8 cellular contexts compared by ENCODE assay signal in the genomic region with DNA sequence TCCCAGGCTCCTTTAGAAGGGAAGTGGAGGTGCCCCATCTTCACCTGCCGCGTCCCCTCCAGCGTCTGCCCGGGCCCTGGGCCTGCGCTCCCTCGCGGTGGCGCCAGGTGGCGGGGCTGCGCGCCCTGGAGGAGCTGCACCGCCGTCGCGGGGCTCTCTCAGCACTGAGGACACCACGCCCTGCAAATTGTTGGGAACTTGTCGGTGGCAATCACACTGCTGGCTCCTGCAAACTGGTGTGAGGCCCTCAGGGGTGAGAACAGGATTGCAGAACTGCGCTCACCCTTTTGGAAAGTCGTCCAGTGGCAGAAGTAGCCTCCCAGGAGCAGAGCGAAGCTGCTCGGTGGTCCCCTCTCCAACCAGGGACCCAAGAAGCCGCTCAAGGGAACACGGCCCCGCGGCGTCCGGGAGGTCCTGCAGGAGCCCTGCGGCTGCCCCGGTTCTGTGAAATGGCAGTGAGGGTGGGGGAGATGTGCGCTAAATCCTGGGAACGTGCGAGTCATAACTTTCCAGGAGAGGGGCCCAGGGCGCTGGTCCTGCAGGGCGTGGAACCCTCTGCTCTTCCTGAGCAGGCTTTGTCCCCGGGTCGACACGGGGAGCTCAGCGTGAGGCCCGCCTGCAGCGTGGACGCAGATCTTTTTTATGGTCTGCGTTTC. TPM values are rescaled to one million over a fixed set of nuclear protein-coding genes. Genes with fewer than 3 reads are reported as not detected.
A peak's percentile ranks its signal among the peaks of the same experiment; 100 is the strongest.
DNase-seq lines count a peak whose midpoint lies in the region; FAIRE-seq and TF ChIP-seq lines count a peak whose summit lies in the region.

No MANE protein-coding gene starts in this region.

- TSS peak; percentile 31 for BruUV-seq in mammary epithelial cell (replicated peaks; lab: Mats Ljungman, UMichigan)

- peak overlapping the region; percentile 81 for H3K9ac ChIP-seq in mammary epithelial cell (ENCODE audit: insufficient read depth, low read length)

- TF ChIP-seq CTCF in HEK293 (tag by site-specific recombination; IDR thresholded peaks at IDR 0.05) (peak; percentile 66), VCaP (conservative IDR thresholded peaks at IDR 0.05) (peak; percentile 100), mammary epithelial cell (conservative IDR thresholded peaks at IDR 0.05 in 1 of 2, IDR thresholded peaks at IDR 0.05 in 1 of 2; ENCODE audit: extremely low read depth in 1 of 2, insufficient read depth in 1 of 2, low read depth in 1 of 2, low read length in 2 of 2) (peak; percentile 83 to 94)

- DNase-seq in GM12891 (ENCODE audit: insufficient read length, low spot score) = peak; percentile 87
- DNase-seq in NAMALWA (ENCODE audit: low spot score) = peak; percentile 89
- peak; percentile 77 for DNase-seq in mammary epithelial cell
- DNase-seq in iris pigment epithelial cell (ENCODE audit: low read depth) = peak; percentile 75
- DNase-seq in stimulated activated CD4-positive, alpha-beta T cell treated with anti-CD3 and anti-CD28 coated beads, Interleukin-12 subunit alpha, Interleukin-12 subunit beta, amount 100 ng/mL, for 48 hours (ENCODE audit: low read depth in 2 of 3, low spot score in 1 of 3) = peak; percentile 52 to 64 (median 57)
- DNase-seq in NCI-H446 treated with DMSO at 0.1 percent for 48 hours (lab: John Stamatoyannopoulos, UW) = no peak

- no peak overlapping the region for H3K27ac ChIP-seq in HEK293 (ENCODE audit: extremely low read depth, low read depth, low read length)
- H3K27ac ChIP-seq in VCaP = peak overlapping the region; percentile 83
- H3K27ac ChIP-seq in mammary epithelial cell (ENCODE audit: insufficient read depth, low read depth, low read length) = peak overlapping the region; percentile 48

- no peaks in the 10 kb centered on the region; the same call in 1 of the 2 replicates for H3K4me1 ChIP-seq in HEK293 (ENCODE audit: control insufficient read depth, insufficient read depth, low read length)
- H3K4me1 ChIP-seq in mammary epithelial cell (ENCODE audit: insufficient read depth, low read length) = peaks cover 39% of the 10 kb centered on the region

- CTCF ChIA-PET in HEK293 (lab: Yijun Ruan, JAX) (interaction anchor here (0.5 to 8.7 kb wide), 39 partner anchors 10 to 860 kb away, joined by 3 to 159 read pairs (median 4); no protein-coding TSS in a partner anchor), mammary epithelial cell (lab: Charles Lee; ENCODE audit: low non-redundant PET) (interaction anchor here (0.6 to 2.7 kb wide), 4 partner anchors 89 to 268 kb away, joined by 4 to 24 read pairs (median 8); no protein-coding TSS in a partner anchor)

- dilution Hi-C loops in mammary epithelial cell (cut with HindIII; ENCODE audit: low sequenced_read_pairs) = no loop called here

- H3K79me2 ChIP-seq in mammary epithelial cell (ENCODE audit: insufficient read depth, low read length) = peaks cover 54% of the 10 kb centered on the region

- no peaks in the 10 kb centered on the region for H4K20me1 ChIP-seq in mammary epithelial cell (ENCODE audit: insufficient read depth, low read length)

- H3K4me2 ChIP-seq in mammary epithelial cell (ENCODE audit: insufficient read depth, low read depth, low read length) = peak overlapping the region; percentile 95

- H3K36me3 ChIP-seq in HEK293 (ENCODE audit: control insufficient read depth in 2 of 2, insufficient read depth in 1 of 2, low read length in 2 of 2) = no peaks in the 10 kb centered on the region
- H3K36me3 ChIP-seq in mammary epithelial cell (ENCODE audit: insufficient read depth, low read length) = peaks cover 30% of the 10 kb centered on the region

- intact Hi-C loops in mammary epithelial cell (cut with micrococcal nuclease) = loop anchor here (1.0 to 5.0 kb wide), 3 partner anchors 45 to 339 kb away; no protein-coding TSS in a partner anchor

- no peaks in the 10 kb centered on the region for H3K9me3 ChIP-seq in HEK293 (ENCODE audit: control insufficient read depth, insufficient read depth, low read depth, low read length)
- no peaks in the 10 kb centered on the region for H3K9me3 ChIP-seq in mammary epithelial cell (replicated peaks; ENCODE audit: insufficient read depth, low read length)

- H3K4me3 ChIP-seq in HEK293 (ENCODE audit: low read depth, low read length) (no peak overlapping the region), mammary epithelial cell (replicated peaks in 1 of 3; ENCODE audit: insufficient read depth in 1 of 3, low read depth in 2 of 3, low read length in 3 of 3) (peak overlapping the region; percentile 64 to 72 (median 67))

- POLR2A ChIA-PET in HEK293 (lab: Yijun Ruan, JAX) = interaction anchor here (1.5 kb wide), 1 partner anchor 39 kb away, joined by 6 read pairs; the partner anchor contains the start of gene ALDH1A3

- TF ChIP-seq POLR2A in GM12891 (IDR thresholded peaks at IDR 0.05; ENCODE audit: low read depth, low read length) = no peak

- H2AFZ ChIP-seq in mammary epithelial cell (ENCODE audit: low read depth, low read length) = peak overlapping the region; percentile 84

- peak; percentile 84 for FAIRE-seq in GM12891 (lab: Jason Lieb, UNC)

- WGBS in mammary epithelial cell (ENCODE audit: low coverage, missing lambda C conversion rate) = 4% methylated on average over 40 of the region's 42 CpGs

- H3K27me3 ChIP-seq in mammary epithelial cell (ENCODE audit: insufficient read depth, low read length) = no peaks in the 10 kb centered on the region

- in situ Hi-C loops in mammary epithelial cell (cut with MboI; ENCODE audit: low sequenced_read_pairs in 2 of 2) = loop anchor here (5.0 to 25.0 kb wide), 3 partner anchors 87 to 344 kb away; partner anchors contain the start of gene CHSY1 (in 1 of the 2)

TF ChIP-seq in GM12891, 5 proteins besides CTCF, POLR2A, EP300 and RAD21:
- TF ChIP-seq POLR2AphosphoS5 (IDR thresholded peaks at IDR 0.05; ENCODE audit: low read depth, low read length) (no peak), POU2F2 (IDR thresholded peaks at IDR 0.05; ENCODE audit: low read depth, low read length) (0 out of 2 replicates have a peak, but pooled peaks have one; percentile 14), SPI1 (IDR thresholded peaks at IDR 0.05; ENCODE audit: low read depth, low read length) (0 out of 2 replicates have a peak, but pooled peaks have one; percentile 18), PAX5 (IDR thresholded peaks at IDR 0.05; ENCODE audit: insufficient read depth, low read length, severe bottlenecking) (no peak)

TF ChIP-seq in HEK293, 187 proteins besides CTCF, POLR2A, EP300 and RAD21 (continues in another document):
- no peak for TF ChIP-seq KLF17 (tag by site-specific recombination; IDR thresholded peaks at IDR 0.05)
- TF ChIP-seq, protein P1, sequence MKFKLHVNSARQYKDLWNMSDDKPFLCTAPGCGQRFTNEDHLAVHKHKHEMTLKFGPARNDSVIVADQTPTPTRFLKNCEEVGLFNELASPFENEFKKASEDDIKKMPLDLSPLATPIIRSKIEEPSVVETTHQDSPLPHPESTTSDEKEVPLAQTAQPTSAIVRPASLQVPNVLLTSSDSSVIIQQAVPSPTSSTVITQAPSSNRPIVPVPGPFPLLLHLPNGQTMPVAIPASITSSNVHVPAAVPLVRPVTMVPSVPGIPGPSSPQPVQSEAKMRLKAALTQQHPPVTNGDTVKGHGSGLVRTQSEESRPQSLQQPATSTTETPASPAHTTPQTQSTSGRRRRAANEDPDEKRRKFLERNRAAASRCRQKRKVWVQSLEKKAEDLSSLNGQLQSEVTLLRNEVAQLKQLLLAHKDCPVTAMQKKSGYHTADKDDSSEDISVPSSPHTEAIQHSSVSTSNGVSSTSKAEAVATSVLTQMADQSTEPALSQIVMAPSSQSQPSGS (tag by site-specific recombination; IDR thresholded peaks at IDR 0.05; ENCODE audit: low read depth) = no peak
- no peak for TF ChIP-seq BCL11B (tag by site-specific recombination; IDR thresholded peaks at IDR 0.05; ENCODE audit: low read depth)

RNA-seq across cellular contexts. Expression of gene LRRK1, which starts 1.0 kb away (rescaled TPM):
- 16.3 TPM for polyA plus RNA-seq in GM12891 (2012; ENCODE audit: low read depth, missing spikeins)
- total RNA-seq in mammary epithelial cell = 10 to 100 TPM; 11.8 to 24.0 TPM
- 7.7 TPM for polyA plus RNA-seq in mammary epithelial cell
- 16.7 TPM for polyA minus RNA-seq in mammary epithelial cell

RNA-seq across cellular contexts. Expression of gene ALDH1A3, which starts 38.5 kb away (rescaled TPM):
- 0.03 TPM for polyA plus RNA-seq in GM12891 (2012; ENCODE audit: low read depth, missing spikeins)
- 100 to 1,000 TPM; 284 to 347 TPM for total RNA-seq in mammary epithelial cell
- 430 TPM for polyA plus RNA-seq in mammary epithelial cell
- 896 TPM for polyA minus RNA-seq in mammary epithelial cell
